Comparison of ENCODE assay signal across 12 cellular contexts in genomic region chr15:85073556-85074194, GRCh38.
DNase-seq lines count a peak whose midpoint lies in the region; ATAC-seq and TF ChIP-seq lines count a peak whose summit lies in the region.
"Had no signal": no experiment of that assay in that cellular context is flagged by ENCODE, and none has a peak within 500 bp of the region (broad histone marks: within the 10 kb centered on the region; RNA-seq: fewer than 3 reads in every experiment).

No MANE protein-coding gene starts in this region.

- no peak for DNase-seq in activated CD4-positive, CD25-positive, alpha-beta regulatory T cell treated with anti-CD3 and anti-CD28 coated beads, Interleukin-2, amount 50 U/mL, for 72 hours
- DNase-seq in RWPE1 (ENCODE audit: low spot score) (peak; percentile 38), mesenchymal stem cell (peak; percentile 18), caudate nucleus (lab: John Stamatoyannopoulos, UW) (no peak), GM19240 (ENCODE audit: insufficient read length, low spot score) (no peak)
- DNase-seq: activated gamma-delta T cell treated with Interleukin-2 at 50 U/mL for 16 hours, esophagus squamous epithelium, NCI-H187 had no signal

- H3K27ac ChIP-seq in RWPE1 (no peak overlapping the region), mesenchymal stem cell (ENCODE audit: low read length, poor library complexity, severe bottlenecking) (no peak overlapping the region), caudate nucleus (ENCODE audit: low read depth, low read length) (no peak overlapping the region)
- H3K27ac ChIP-seq: esophagus squamous epithelium had no signal

- H3K4me2 ChIP-seq in mesenchymal stem cell (ENCODE audit: low read length, poor library complexity, severe bottlenecking), result no peak overlapping the region
- H3K4me2 ChIP-seq: smooth muscle cell had no signal

- peaks cover 3 to 12% of the 10 kb centered on the region in 2 experiments for H3K36me3 ChIP-seq in mesenchymal stem cell (ENCODE audit: control insufficient read depth in 1 of 2, insufficient read depth in 2 of 2, low read depth in 1 of 2, low read length in 2 of 2)

- peak; percentile 89 to 97 for ATAC-seq in activated CD4-positive, CD25-positive, alpha-beta regulatory T cell treated with anti-CD3 and anti-CD28 coated beads, Interleukin-2, amount 50 U/mL, for 24 hours
- ATAC-seq in GM21825 (IDR thresholded peaks at IDR 0.05; ENCODE audit: unreplicated experiment) (peak; percentile 64), GM18519 (IDR thresholded peaks at IDR 0.05; ENCODE audit: low FRiP score, unreplicated experiment) (no peak)

- peaks cover 4% of the 10 kb centered on the region for H3K4me1 ChIP-seq in mesenchymal stem cell (ENCODE audit: control insufficient read depth, insufficient read depth, low read depth, low read length)
- H3K4me1 ChIP-seq: esophagus squamous epithelium had no signal

- CTCF ChIA-PET in RWPE1 (lab: Yijun Ruan, JAX), result interaction anchor here (0.6 kb wide), 1 partner anchor 43 kb away, joined by 3 read pairs; no protein-coding TSS in a partner anchor

- H3K27me3 ChIP-seq in mesenchymal stem cell (ENCODE audit: control insufficient read depth in 1 of 2, insufficient read depth in 1 of 2, low read length in 2 of 2), result no peaks in the 10 kb centered on the region
- H3K27me3 ChIP-seq: esophagus squamous epithelium had no signal

- H3K18ac ChIP-seq in mesenchymal stem cell (ENCODE audit: low read depth in 1 of 2, low read length in 2 of 2), result peak overlapping the region in 1 of 2 experiments; percentile 14

- no peak overlapping the region for H3K4me3 ChIP-seq in mesenchymal stem cell (ENCODE audit: insufficient read depth in 1 of 2, low read depth in 1 of 2, low read length in 2 of 2)
- H3K4me3 ChIP-seq: esophagus squamous epithelium, smooth muscle cell had no signal

- H2BK120ac ChIP-seq in mesenchymal stem cell (ENCODE audit: low read depth, low read length), result no peak overlapping the region

- H3K14ac ChIP-seq in mesenchymal stem cell (ENCODE audit: low read length in 2 of 2), result peak overlapping the region in 1 of 2 experiments; percentile 5

- POLR2A ChIA-PET in RWPE1 (lab: Yijun Ruan, JAX; ENCODE audit: low non-redundant PET), result no interaction called here

- H3K23ac ChIP-seq in mesenchymal stem cell (ENCODE audit: low read length in 2 of 2), result no peak overlapping the region

- H2AFZ ChIP-seq in mesenchymal stem cell (ENCODE audit: low read depth, low read length), result no peak overlapping the region

- WGBS in mesenchymal stem cell, result 92% methylated on average over 2 of the region's 3 CpGs

- no peak overlapping the region for H2BK5ac ChIP-seq in mesenchymal stem cell (ENCODE audit: low read depth, low read length, poor library complexity, severe bottlenecking)

- H3K9me3 ChIP-seq in mesenchymal stem cell (ENCODE audit: control insufficient read depth, low read length), result no peaks in the 10 kb centered on the region
- H3K9me3 ChIP-seq: esophagus squamous epithelium had no signal

- no peak overlapping the region for H2BK15ac ChIP-seq in mesenchymal stem cell (ENCODE audit: low read depth, poor library complexity, severe bottlenecking)

- no peak for TF ChIP-seq CTCF in RWPE1 (conservative IDR thresholded peaks at IDR 0.05; ENCODE audit: low read depth)

- no peak overlapping the region for H4K91ac ChIP-seq in mesenchymal stem cell (ENCODE audit: low read length)

- H3K4ac ChIP-seq in mesenchymal stem cell (ENCODE audit: low read depth in 1 of 2, low read length in 2 of 2), result no peak overlapping the region

- no peak overlapping the region for H4K8ac ChIP-seq in mesenchymal stem cell (ENCODE audit: low read length)

- peaks cover 3% of the 10 kb centered on the region for H3K79me1 ChIP-seq in mesenchymal stem cell (replicated peaks; ENCODE audit: low read length, poor library complexity, severe bottlenecking)

- H3K9ac ChIP-seq in mesenchymal stem cell (ENCODE audit: low read length), result no peak overlapping the region

- no peak overlapping the region for H2AK5ac ChIP-seq in mesenchymal stem cell (ENCODE audit: low read length, severe bottlenecking)

- H2BK12ac ChIP-seq in mesenchymal stem cell (ENCODE audit: low read length in 2 of 2), result no peak overlapping the region

Comparison
In these comparisons a context has a peak if more than half of its experiments do, and no peak if none do; other contexts are left out.
1. DNase-seq: peak in RWPE1 (single experiment) and mesenchymal stem cell (single experiment); none in activated CD4-positive, CD25-positive, alpha-beta regulatory T cell treated with anti-CD3 and anti-CD28 coated beads, Interleukin-2, amount 50 U/mL, for 72 hours (single experiment), caudate nucleus (0 of 61) and GM19240 (single experiment).